In the genomic region with DNA sequence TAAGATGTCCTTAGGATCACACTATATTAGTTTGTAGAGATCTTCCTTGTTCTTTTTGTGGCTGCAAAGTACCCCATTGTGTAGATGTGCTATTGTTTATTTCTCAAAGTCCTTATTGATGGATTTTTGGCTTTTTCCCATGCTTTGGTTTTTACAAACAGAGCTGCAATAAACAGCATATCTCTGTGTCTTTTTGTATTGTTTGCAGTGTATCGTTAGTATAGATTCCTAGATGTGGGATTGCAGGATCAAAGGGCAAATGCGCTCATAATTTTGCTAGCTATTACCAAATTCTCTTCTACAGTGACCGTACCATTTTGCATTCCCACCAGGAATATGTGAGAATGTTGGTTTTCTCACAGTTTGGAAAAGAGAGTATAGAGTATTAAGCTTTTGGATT, we compare ENCODE assay signal across 19 cellular contexts. TPM values are rescaled to one million over a fixed set of nuclear protein-coding genes. Genes with fewer than 3 reads are reported as not detected.
DNase-seq lines count a peak whose midpoint lies in the region; ATAC-seq and TF ChIP-seq lines count a peak whose summit lies in the region.
"Had no signal": no experiment of that assay in that cellular context is flagged by ENCODE, and none has a peak within 500 bp of the region (broad histone marks: within the 10 kb centered on the region; RNA-seq: fewer than 3 reads in every experiment).

No MANE protein-coding gene starts in this region.

- peak; percentile 93 for DNase-seq in globus pallidus (ENCODE audit: low spot score)
- DNase-seq in medulla oblongata (ENCODE audit: extremely low spot score) = peak; percentile 83
- DNase-seq in substantia nigra (lab: John Stamatoyannopoulos, UW) = peak in 2 of 49 donors; percentile 7 to 19
- DNase-seq in DMS 273 treated with DMSO at 0.1 percent for 48 hours (lab: John Stamatoyannopoulos, UW) = no peak
- DNase-seq in MG63 = no peak
- no peak for DNase-seq in vagina (ENCODE audit: extremely low spot score in 2 of 2)
- DNase-seq: 8988T; AML-193; Calu3; CD4-positive, CD25-positive, alpha-beta regulatory T cell; DMS153; DMS79 treated with DMSO at 0.1 percent for 48 hours; EL; H7 had no signal

- H3K27ac ChIP-seq in angular gyrus (ENCODE audit: low read depth, low read length) (peak overlapping the region; percentile 92), substantia nigra (ENCODE audit: low read depth, low read length, poor library complexity, severe bottlenecking) (peak overlapping the region; percentile 97), vagina (no peak overlapping the region)
- H3K27ac ChIP-seq: BLaER1 treated with 17β-estradiol and CSF1 and Interleukin-3, amounts not matched to agents 10 nM and 100 nM had no signal

- peaks cover 6% of the 10 kb centered on the region; the same call in 1 of the 2 replicates for H3K9me3 ChIP-seq in MG63
- H3K9me3 ChIP-seq in vagina = no peaks in the 10 kb centered on the region

- H3K36me3 ChIP-seq in MG63 (no peaks in the 10 kb centered on the region), vagina (no peaks in the 10 kb centered on the region)

- H3K4me1 ChIP-seq in vagina = no peaks in the 10 kb centered on the region

- TF ChIP-seq CTCF in vagina (IDR thresholded peaks at IDR 0.05) = no peak

- no peak for ATAC-seq in HG03457 (IDR thresholded peaks at IDR 0.05; ENCODE audit: unreplicated experiment)
- ATAC-seq: GM23338 had no signal

- H3K4me3 ChIP-seq in MG63 (no peak overlapping the region), vagina (no peak overlapping the region)
- H3K4me3 ChIP-seq: BLaER1 treated with 17β-estradiol and CSF1 and Interleukin-3, amounts not matched to agents 10 nM and 100 nM; GM23338 had no signal

- TF ChIP-seq POLR2A in vagina (IDR thresholded peaks at IDR 0.05) = no peak

- H3K27me3 ChIP-seq in MG63 (no peaks in the 10 kb centered on the region), vagina (no peaks in the 10 kb centered on the region)
- H3K27me3 ChIP-seq: BLaER1 treated with 17β-estradiol and CSF1 and Interleukin-3, amounts not matched to agents 10 nM and 100 nM had no signal

- intact Hi-C loops in vagina (cut with DNase I) = no loop called here

RNA-seq across cellular contexts. Expression of gene FTH1, which starts 27.5 kb away (rescaled TPM):
- total RNA-seq in MG63 (2014; rRNA removed; shearing (Covaris generic); ENCODE audit: low replicate concordance) = 301 and 415 TPM in 2 replicates
- total RNA-seq in vagina = 2,421 TPM

RNA-seq across cellular contexts. Expression of gene BEST1, which starts 44.8 kb away (rescaled TPM):
- total RNA-seq in MG63 (2014; rRNA removed; shearing (Covaris generic); ENCODE audit: low replicate concordance) = not detected in 2 replicates
- total RNA-seq in vagina = 4.4 TPM
- total RNA-seq: HT1080 had no signal

Comparison
In these comparisons a context has a peak if more than half of its experiments do, and no peak if none do; other contexts are left out.
1. DNase-seq: peak in globus pallidus (single experiment) and medulla oblongata (single experiment); none in DMS 273 treated with DMSO at 0.1 percent for 48 hours (single experiment), MG63 (single experiment) and vagina (0 of 2).